ENCODE assay signal across 12 cellular contexts in the genomic region with DNA sequence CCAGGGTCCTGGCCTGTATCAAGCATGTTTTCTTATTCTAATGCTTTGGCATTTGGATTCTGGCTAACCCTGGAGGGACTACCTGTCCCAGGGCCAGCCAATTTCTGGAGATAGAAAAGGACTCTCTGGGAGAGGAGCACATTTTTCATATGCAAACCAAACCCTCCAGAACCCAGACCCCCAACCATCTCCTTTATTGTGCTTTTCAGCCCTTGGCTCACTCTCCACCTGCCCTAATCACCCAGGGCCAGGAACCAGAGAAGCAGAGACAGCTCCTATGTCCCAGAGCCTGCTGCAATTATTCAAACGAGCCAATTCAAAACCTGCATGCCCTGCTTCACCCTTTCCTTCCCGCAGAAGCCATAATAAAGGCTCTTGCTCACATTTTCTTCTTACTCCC. TPM values are rescaled to one million over a fixed set of nuclear protein-coding genes. Genes with fewer than 3 reads are reported as not detected.
"Had no signal": no experiment of that assay in that cellular context is flagged by ENCODE, and none has a peak within 500 bp of the region (broad histone marks: within the 10 kb centered on the region; RNA-seq: fewer than 3 reads in every experiment).

No MANE protein-coding gene starts in this region.

- H3K9me3 ChIP-seq: psoas muscle had no signal

- ATAC-seq: activated CD8-positive, alpha-beta T cell treated with anti-CD3 and anti-CD28 coated beads for 36 hours; activated T-cell treated with anti-CD3 and anti-CD28 coated beads, Interleukin-2, amount 50 U/mL, for 4 hours; psoas muscle; sciatic nerve; stimulated activated naive CD8-positive, alpha-beta T cell treated with anti-CD3 and anti-CD28 coated beads, Interleukin-15, amount 100 ng/mL, for 72 hours had no signal

- H3K27ac ChIP-seq: psoas muscle had no signal

- H3K4me3 ChIP-seq: psoas muscle had no signal

- DNase-seq: activated B cell treated with CpG ODN at 0.5 μM for 24 hours; activated CD4-positive, alpha-beta T cell treated with anti-CD3 and anti-CD28 coated beads for 48 hours; activated CD8-positive, alpha-beta T cell treated with anti-CD3 and anti-CD28 coated beads for 36 hours; activated effector memory CD4-positive, alpha-beta T cell treated with Interleukin-2 at 50 U/mL for 16 hours; activated naive CD4-positive, alpha-beta T cell treated with anti-CD3 and anti-CD28 coated beads, Interleukin-2, amount 50 U/mL, for 16 hours; activated T-cell treated with anti-CD3 and anti-CD28 coated beads, Interleukin-2, amount 50 U/mL, for 4 hours; kidney glomerular epithelial cell; psoas muscle; stimulated activated CD4-positive, alpha-beta T cell treated with anti-CD3 and anti-CD28 coated beads, Interleukin-1b, Interleukin-23, amount 100 ng/mL, for 48 hours; stimulated activated naive CD8-positive, alpha-beta T cell treated with anti-CD3 and anti-CD28 coated beads, Interleukin-15, amount 100 ng/mL, for 72 hours had no signal

RNA-seq across cellular contexts. Expression of a gene that starts 23.8 kb away (rescaled TPM):
- total RNA-seq: activated B cell treated with CpG ODN at 0.5 μM for 24 hours; activated CD8-positive, alpha-beta T cell treated with anti-CD3 and anti-CD28 coated beads for 36 hours; activated T-cell treated with anti-CD3 and anti-CD28 coated beads, Interleukin-2, amount 50 U/mL, for 4 hours; T-helper 2 cell treated with Interferon-gamma antibody and Interleukin-4, amounts not matched to agents 100 ng/mL and 5 ng/mL, for 36 hours had no signal
